ENCODE assay signal across 22 cellular contexts in the genomic region with DNA sequence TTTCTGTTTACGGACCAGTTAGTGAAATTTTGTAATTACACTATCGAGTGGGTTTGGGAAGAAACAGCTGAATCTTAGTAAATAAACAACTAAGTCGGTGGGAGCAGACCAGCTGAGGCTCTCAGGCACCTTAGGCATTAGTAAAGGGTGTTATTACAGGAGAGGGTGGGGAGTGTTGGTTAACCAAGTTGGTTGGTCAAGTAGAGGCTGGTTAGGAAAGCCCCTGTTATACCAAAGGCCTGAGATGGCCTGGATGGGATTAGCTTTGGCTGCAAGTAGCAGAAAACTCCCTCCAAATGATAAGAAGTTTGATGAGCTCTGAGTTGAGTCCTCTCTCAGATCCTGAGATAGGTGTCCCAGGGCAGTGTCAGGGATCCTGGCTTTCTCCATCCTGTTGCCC.
DNase-seq lines count a peak whose midpoint lies in the region; ATAC-seq, FAIRE-seq and TF ChIP-seq lines count a peak whose summit lies in the region.
"Had no signal": no experiment of that assay in that cellular context is flagged by ENCODE, and none has a peak within 500 bp of the region (broad histone marks: within the 10 kb centered on the region; RNA-seq: fewer than 3 reads in every experiment).

No MANE protein-coding gene starts in this region.

- WGBS in right cardiac atrium = 92% methylated on average over 3 of the region's 3 CpGs
- WGBS in GM12878 (ENCODE audit: insufficient coverage, insufficient replicate concordance, low lambda C conversion rate, missing lambda C conversion rate) = 96% methylated on average over 3 of the region's 3 CpGs
- WGBS in sigmoid colon, 2 donors = 79 to 82% methylated on average over 3 of the region's 3 CpGs

- no TSS peak for BruUV-seq in GM12878 (replicated peaks; lab: Mats Ljungman, UMichigan)

- POLR2A ChIA-PET in GM12878 (lab: Charles Lee) = interaction anchor here (0.7 to 2.9 kb wide), 10 partner anchors 9 to 147 kb away, joined by 3 to 9 read pairs (median 4); no protein-coding TSS in a partner anchor

- no peak for FAIRE-seq in GM12878 (lab: Jason Lieb, UNC)
- FAIRE-seq: A204.1, D721Med, G401.6, GM12891, GM18507 had no signal

- H3K4me3 ChIP-seq in left ventricle myocardium inferior = no peak overlapping the region
- H3K4me3 ChIP-seq in right cardiac atrium (ENCODE audit: low read length) = no peak overlapping the region
- H3K4me3 ChIP-seq in GM12878 = no peak overlapping the region
- H3K4me3 ChIP-seq in sigmoid colon = no peak overlapping the region
- H3K4me3 ChIP-seq: BLaER1 treated with 17β-estradiol and CSF1 and Interleukin-3, amounts not matched to agents 10 nM and 100 nM had no signal

- RAD21 ChIA-PET in GM12878 (lab: Charles Lee; ENCODE audit: unreplicated experiment) = interaction anchor here (0.7 to 2.4 kb wide), 14 partner anchors 8 to 193 kb away, joined by 3 to 13 read pairs (median 4); partner anchors contain the start of gene PPARGC1B

- no peak overlapping the region for H3K9ac ChIP-seq in GM12878 (ENCODE audit: control insufficient read depth, insufficient read depth, low read length)
- H3K9ac ChIP-seq: BLaER1 treated with 17β-estradiol and CSF1 and Interleukin-3, amounts not matched to agents 10 nM and 100 nM had no signal

- H3K36me3 ChIP-seq in left ventricle myocardium inferior (no peaks in the 10 kb centered on the region), GM12878 (ENCODE audit: control insufficient read depth in 2 of 2, insufficient read depth in 2 of 2, low read length in 1 of 2) (peaks cover 11 to 14% of the 10 kb centered on the region in 2 experiments; a peak in 2 of 4 replicates), sigmoid colon (no peaks in the 10 kb centered on the region)

- peak overlapping the region; percentile 17; the same call in 1 of the 2 replicates for H3K4me2 ChIP-seq in GM12878 (ENCODE audit: control insufficient read depth, insufficient read depth)

- peaks cover 95% of the 10 kb centered on the region for H3K4me1 ChIP-seq in left ventricle myocardium inferior
- peaks cover 15% of the 10 kb centered on the region for H3K4me1 ChIP-seq in right cardiac atrium (ENCODE audit: control insufficient read depth, insufficient read depth, low read length)
- peaks cover 29% of the 10 kb centered on the region for H3K4me1 ChIP-seq in GM12878 (ENCODE audit: control insufficient read depth, insufficient read depth, low read length)
- H3K4me1 ChIP-seq in sigmoid colon = peaks cover 0 to 67% (median 54%) of the 10 kb centered on the region in 4 donors

- H3K36me3 Mint-ChIP-seq in stimulated activated naive B cell treated with anti-CD40 and anti-IgM and Interleukin-4, amounts not matched to agents 10 μg/mL and 1 μg/mL and 100 μg/mL, for 72 hours = peaks cover 4 to 9% of the 10 kb centered on the region in 2 donors
- H3K36me3 Mint-ChIP-seq: CD8-positive, alpha-beta memory T cell had no signal

- intact Hi-C loops in left ventricle myocardium inferior (cut with micrococcal nuclease) = no loop called here
- intact Hi-C loops in right cardiac atrium (cut with DNase I) = no loop called here
- intact Hi-C loops in GM12878 (cut with micrococcal nuclease; ENCODE audit: unreplicated experiment) = no loop called here
- intact Hi-C loops in sigmoid colon (cut with DNase I) = no loop called here

- H3K27me3 ChIP-seq in left ventricle myocardium inferior (ENCODE audit: low read depth) = no peaks in the 10 kb centered on the region
- H3K27me3 ChIP-seq in right cardiac atrium (ENCODE audit: control insufficient read depth, insufficient read depth) = no peaks in the 10 kb centered on the region
- H3K27me3 ChIP-seq in GM12878 (replicated peaks in 1 of 2; ENCODE audit: control insufficient read depth in 2 of 2, insufficient read depth in 2 of 2, low read length in 1 of 2) = no peaks in the 10 kb centered on the region
- H3K27me3 ChIP-seq in sigmoid colon = no peaks in the 10 kb centered on the region
- H3K27me3 ChIP-seq: BLaER1 treated with 17β-estradiol and CSF1 and Interleukin-3, amounts not matched to agents 10 nM and 100 nM had no signal

- ATAC-seq in right cardiac atrium (no peak), GM12878 (peak; percentile 62), GM21381 (IDR thresholded peaks at IDR 0.05; ENCODE audit: unreplicated experiment) (no peak)
- ATAC-seq in stimulated activated naive B cell treated with anti-CD40 and anti-IgM and Interleukin-4, amounts not matched to agents 10 μg/mL and 1 μg/mL and 100 μg/mL, for 72 hours (replicated peaks) = no peak

- DNase-seq in left ventricle myocardium inferior = no peak
- DNase-seq in right cardiac atrium = no peak
- DNase-seq in GM12878 (ENCODE audit: low read depth, low spot score) = no peak
- no peak for DNase-seq in sigmoid colon
- no peak for DNase-seq in DMS53 treated with DMSO at 0.1 percent for 48 hours (lab: John Stamatoyannopoulos, UW; ENCODE audit: unreplicated experiment)
- DNase-seq in stimulated activated naive B cell treated with anti-CD40 and anti-IgM and Interleukin-4, amounts not matched to agents 10 μg/mL and 1 μg/mL and 100 μg/mL, for 72 hours = no peak
- no peak for DNase-seq in LoVo (ENCODE audit: low spot score)
- DNase-seq: CD8-positive, alpha-beta memory T cell; DND-41; HCEC 1CT; NCI-H1436; NCI-H2029; NCI-H2171; NCI-H446; NCI-H69 had no signal

- peaks cover 39% of the 10 kb centered on the region for H3K79me2 ChIP-seq in GM12878 (ENCODE audit: control insufficient read depth, insufficient read depth, low read length)

- H4K20me1 ChIP-seq in GM12878 (ENCODE audit: control insufficient read depth, insufficient read depth) = no peaks in the 10 kb centered on the region

- no peaks in the 10 kb centered on the region for H3K27me3 Mint-ChIP-seq in stimulated activated naive B cell treated with anti-CD40 and anti-IgM and Interleukin-4, amounts not matched to agents 10 μg/mL and 1 μg/mL and 100 μg/mL, for 72 hours
- H3K27me3 Mint-ChIP-seq: CD8-positive, alpha-beta memory T cell had no signal

- H3K9me3 ChIP-seq in left ventricle myocardium inferior (replicated peaks) (no peaks in the 10 kb centered on the region), right cardiac atrium (ENCODE audit: control insufficient read depth, low read length) (no peaks in the 10 kb centered on the region), GM12878 (replicated peaks; ENCODE audit: control insufficient read depth, insufficient read depth, low read length) (no peaks in the 10 kb centered on the region), sigmoid colon (no peaks in the 10 kb centered on the region)

- CTCF ChIA-PET in GM12878 (lab: Yijun Ruan, JAX) = interaction anchor here (0.8 to 3.1 kb wide), 11 partner anchors 9 to 155 kb away, joined by 3 to 19 read pairs (median 6); no protein-coding TSS in a partner anchor

- TF ChIP-seq EP300 in GM12878 (IDR thresholded peaks at IDR 0.05; ENCODE audit: borderline replicate concordance in 1 of 2, control insufficient read depth in 1 of 2, low read depth in 2 of 2, low read length in 2 of 2) = no peak
- no peak for TF ChIP-seq EP300 in sigmoid colon (IDR thresholded peaks at IDR 0.05)

- H3K4me3 Mint-ChIP-seq in stimulated activated naive B cell treated with anti-CD40 and anti-IgM and Interleukin-4, amounts not matched to agents 10 μg/mL and 1 μg/mL and 100 μg/mL, for 72 hours = no peak overlapping the region
- H3K4me3 Mint-ChIP-seq: CD8-positive, alpha-beta memory T cell had no signal

- SMC1A ChIA-PET in GM12878 (lab: Charles Lee; ENCODE audit: uncharacterized antibody, unreplicated experiment) = interaction anchor here (0.6 to 23.9 kb wide), 12 partner anchors 9 to 144 kb away, joined by 3 to 329 read pairs (median 4); no protein-coding TSS in a partner anchor

- in situ Hi-C loops in GM12878 (cut with MboI) = no loop called here

- TF ChIP-seq CTCF in left ventricle myocardium inferior (IDR thresholded peaks at IDR 0.05; ENCODE audit: borderline replicate concordance) (no peak), GM12878 (IDR thresholded peaks at IDR 0.05 in 2 of 3, conservative IDR thresholded peaks at IDR 0.05 in 1 of 3; ENCODE audit: control insufficient read depth in 2 of 3, extremely low read depth in 1 of 3, insufficient read depth in 1 of 3, low read depth in 3 of 3, low read length in 3 of 3) (no peak), sigmoid colon (IDR thresholded peaks at IDR 0.05) (no peak)

- TF ChIP-seq POLR2A in GM12878 (IDR thresholded peaks at IDR 0.05; ENCODE audit: low read depth, low read length) (no peak), sigmoid colon (IDR thresholded peaks at IDR 0.05) (no peak)

- H3K27ac ChIP-seq in left ventricle myocardium inferior (replicated peaks) = peak overlapping the region; percentile 94
- H3K27ac ChIP-seq in right cardiac atrium (ENCODE audit: low read length) = no peak overlapping the region
- H3K27ac ChIP-seq in GM12878 (ENCODE audit: control insufficient read depth, insufficient read depth) = peak overlapping the region; percentile 55
- H3K27ac ChIP-seq in sigmoid colon = peak overlapping the region in 3 of 4 donors; percentile 73 to 84 (median 78)

- H3K27ac Mint-ChIP-seq in stimulated activated naive B cell treated with anti-CD40 and anti-IgM and Interleukin-4, amounts not matched to agents 10 μg/mL and 1 μg/mL and 100 μg/mL, for 72 hours = no peak overlapping the region

- no peaks in the 10 kb centered on the region for H3K9me3 Mint-ChIP-seq in stimulated activated naive B cell treated with anti-CD40 and anti-IgM and Interleukin-4, amounts not matched to agents 10 μg/mL and 1 μg/mL and 100 μg/mL, for 72 hours
- H3K9me3 Mint-ChIP-seq: CD8-positive, alpha-beta memory T cell had no signal

- H3K4me1 Mint-ChIP-seq in stimulated activated naive B cell treated with anti-CD40 and anti-IgM and Interleukin-4, amounts not matched to agents 10 μg/mL and 1 μg/mL and 100 μg/mL, for 72 hours = peaks cover 2 to 13% of the 10 kb centered on the region in 2 donors
- H3K4me1 Mint-ChIP-seq: CD8-positive, alpha-beta memory T cell had no signal

- H2AFZ ChIP-seq in GM12878 (ENCODE audit: control insufficient read depth, low read depth, low read length) = no peak overlapping the region

- TF ChIP-seq RAD21 in GM12878 (IDR thresholded peaks at IDR 0.05; ENCODE audit: insufficient read depth, low read depth, low read length) = no peak

TF ChIP-seq in GM12878, 131 proteins besides CTCF, POLR2A, EP300 and RAD21 (continues in another document):
- TF ChIP-seq RBBP5 (conservative IDR thresholded peaks at IDR 0.05) = no peak
- TF ChIP-seq CREM (IDR thresholded peaks at IDR 0.05; ENCODE audit: low read depth) = no peak
- TF ChIP-seq PAX5 (IDR thresholded peaks at IDR 0.05; ENCODE audit: borderline replicate concordance, low read depth, low read length) = no peak
